In genomic region chr5:74199005-74199404, GRCh38 we compare ENCODE assay signal across 15 cellular contexts.
DNase-seq lines count a peak whose midpoint lies in the region; ATAC-seq and TF ChIP-seq lines count a peak whose summit lies in the region.
"Had no signal": no experiment of that assay in that cellular context is flagged by ENCODE, and none has a peak within 500 bp of the region (broad histone marks: within the 10 kb centered on the region; RNA-seq: fewer than 3 reads in every experiment).

No MANE protein-coding gene starts in this region.

- TF ChIP-seq POLR2A in uterus (IDR thresholded peaks at IDR 0.05): no peak

- ATAC-seq in GM21717 (IDR thresholded peaks at IDR 0.05; ENCODE audit: unreplicated experiment) (peak; percentile 57), HG03432 (IDR thresholded peaks at IDR 0.05; ENCODE audit: unreplicated experiment) (no peak)
- ATAC-seq: esophagus mucosa, PC-3 had no signal

- H2BK120ac ChIP-seq in neuronal stem cell (ENCODE audit: low read depth, low read length): no peak overlapping the region

- peak overlapping the region; percentile 15 for H3K18ac ChIP-seq in neuronal stem cell (ENCODE audit: low read length)

- H4K91ac ChIP-seq in neuronal stem cell (ENCODE audit: low read depth, low read length, poor library complexity): no peak overlapping the region

- no peak overlapping the region for H4K8ac ChIP-seq in neuronal stem cell (ENCODE audit: low read depth, low read length)

- no peak for TF ChIP-seq CTCF in uterus (IDR thresholded peaks at IDR 0.05)

- no peak overlapping the region for H3K4me2 ChIP-seq in neuronal stem cell (ENCODE audit: insufficient read depth, low read length, poor library complexity, severe bottlenecking)

- H3K4ac ChIP-seq in neuronal stem cell (ENCODE audit: low read length): no peak overlapping the region

- H3K27me3 ChIP-seq in neuronal stem cell (ENCODE audit: control insufficient read depth in 3 of 3, insufficient read depth in 3 of 3, low read depth in 1 of 3, low read length in 3 of 3) (no peaks in the 10 kb centered on the region), uterus (no peaks in the 10 kb centered on the region), MG63 (no peaks in the 10 kb centered on the region)

- no peak overlapping the region for H2BK5ac ChIP-seq in neuronal stem cell (ENCODE audit: low read length)

- H2AFZ ChIP-seq in neuronal stem cell (ENCODE audit: low read length): no peak overlapping the region
- H2AFZ ChIP-seq: parathyroid adenoma had no signal

- H3K4me3 ChIP-seq in neuronal stem cell (ENCODE audit: low read length in 2 of 2) (peak overlapping the region in 1 of 2 donors; percentile 30), uterus (no peak overlapping the region), MG63 (no peak overlapping the region)
- H3K4me3 ChIP-seq: HAP-1 had no signal

- H3K27ac ChIP-seq in neuronal stem cell (replicated peaks; ENCODE audit: low read length): no peak overlapping the region
- H3K27ac ChIP-seq in uterus: no peak overlapping the region
- H3K27ac ChIP-seq: parathyroid adenoma had no signal

- H3K79me1 ChIP-seq in neuronal stem cell (ENCODE audit: low read depth, low read length): no peaks in the 10 kb centered on the region

- DNase-seq in activated T-cell treated with anti-CD3 and anti-CD28 coated beads for 48 hours (ENCODE audit: low read depth) (peak; percentile 27), activated T-cell treated with anti-CD3 and anti-CD28 coated beads for 4 hours (no peak), RPMI7951 (ENCODE audit: low read depth) (peak; percentile 36), neuronal stem cell (ENCODE audit: low spot score) (no peak), uterus (no peak), MG63 (no peak)
- DNase-seq: activated effector memory CD4-positive, alpha-beta T cell treated with Interleukin-2 at 50 U/mL for 16 hours; KBM-7; T-helper 9 cell had no signal

- intact Hi-C loops in uterus (cut with DNase I; ENCODE audit: low total_unique reads): no loop called here

- no peak overlapping the region for H3K9ac ChIP-seq in neuronal stem cell (ENCODE audit: low read depth, low read length, poor library complexity)
- H3K9ac ChIP-seq: parathyroid adenoma had no signal

- no peak overlapping the region for H2BK15ac ChIP-seq in neuronal stem cell (ENCODE audit: low read length)

- H3K4me1 ChIP-seq in neuronal stem cell (ENCODE audit: control insufficient read depth in 2 of 2, insufficient read depth in 1 of 2, low read depth in 1 of 2, low read length in 2 of 2) (peaks cover 8 to 11% of the 10 kb centered on the region in 2 donors), uterus (no peaks in the 10 kb centered on the region)
- H3K4me1 ChIP-seq: HAP-1, parathyroid adenoma had no signal

- no peak overlapping the region for H3K23ac ChIP-seq in neuronal stem cell (ENCODE audit: low read depth, low read length, poor library complexity)

- no peak overlapping the region for H3K14ac ChIP-seq in neuronal stem cell (ENCODE audit: low read length)

- no peak overlapping the region for H2BK12ac ChIP-seq in neuronal stem cell (ENCODE audit: low read length)

- no peaks in the 10 kb centered on the region for H3K36me3 ChIP-seq in neuronal stem cell (replicated peaks in 1 of 2; ENCODE audit: control insufficient read depth in 2 of 2, insufficient read depth in 2 of 2, low read length in 2 of 2)
- no peaks in the 10 kb centered on the region for H3K36me3 ChIP-seq in uterus
- no peaks in the 10 kb centered on the region for H3K36me3 ChIP-seq in MG63
- H3K36me3 ChIP-seq: HAP-1 had no signal

- H3K9me3 ChIP-seq in neuronal stem cell (replicated peaks in 1 of 2; ENCODE audit: control insufficient read depth in 2 of 2, insufficient read depth in 1 of 2, low read depth in 1 of 2, low read length in 2 of 2) (peaks cover 1% of the 10 kb centered on the region in 2 donors), uterus (no peaks in the 10 kb centered on the region), MG63 (no peaks in the 10 kb centered on the region)
- H3K9me3 ChIP-seq: HAP-1 had no signal

- H2AK5ac ChIP-seq in neuronal stem cell (ENCODE audit: low read depth, low read length): no peak overlapping the region

- no CpG with 5 or more reads among the region's 2 CpGs for WGBS in neuronal stem cell (ENCODE audit: extremely low coverage in 2 of 2, insufficient read length in 2 of 2, insufficient replicate concordance in 1 of 2), 2 donors

Comparison
In these comparisons a context has a peak if more than half of its experiments do, and no peak if none do; other contexts are left out.
1. DNase-seq: peak in activated T-cell treated with anti-CD3 and anti-CD28 coated beads for 48 hours (single experiment) and RPMI7951 (single experiment); none in activated T-cell treated with anti-CD3 and anti-CD28 coated beads for 4 hours (single experiment), neuronal stem cell (single experiment), uterus (0 of 2) and MG63 (single experiment).